Comparison of ENCODE assay signal across 27 cellular contexts in the genomic region with DNA sequence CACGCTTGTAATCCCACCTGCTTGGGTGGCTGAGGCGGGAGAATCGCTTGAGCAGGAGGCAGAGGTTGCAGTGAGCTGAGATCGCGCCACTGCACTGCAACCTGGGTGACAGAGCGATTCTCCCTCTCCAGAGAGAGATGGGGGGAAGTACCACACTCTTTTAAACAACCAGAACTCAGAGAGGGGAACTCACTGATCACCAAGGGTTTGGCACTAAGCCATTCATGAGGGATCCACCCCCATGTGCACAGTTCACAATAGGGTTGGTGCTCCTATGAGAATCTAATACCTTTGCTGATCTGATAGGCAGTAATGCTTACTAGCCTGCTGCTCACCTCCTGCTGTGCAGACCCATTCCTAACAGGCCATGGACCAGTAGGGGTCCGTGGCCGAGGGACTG.
"Had no signal": no experiment of that assay in that cellular context is flagged by ENCODE, and none has a peak within 500 bp of the region (broad histone marks: within the 10 kb centered on the region; RNA-seq: fewer than 3 reads in every experiment).

No MANE protein-coding gene starts in this region.

- H3K4me3 ChIP-seq: SJSA1 had no signal

- H3K27ac Mint-ChIP-seq: activated CD4-positive, alpha-beta memory T cell treated with anti-CD3 and anti-CD28 coated beads for 36 hours; activated CD4-positive, alpha-beta T cell treated with anti-CD3 and anti-CD28 coated beads, Interleukin-2, amount 10 ng/mL, durations not matched to agents 7 days and 5 days; activated naive CD4-positive, alpha-beta T cell treated with anti-CD3 and anti-CD28 coated beads, Interleukin-2, amount 50 U/mL, for 72 hours; brain; T-cell had no signal

- H3K4me3 Mint-ChIP-seq: activated CD4-positive, alpha-beta memory T cell treated with anti-CD3 and anti-CD28 coated beads for 36 hours; activated CD4-positive, alpha-beta T cell treated with anti-CD3 and anti-CD28 coated beads, Interleukin-2, amount 10 ng/mL, durations not matched to agents 7 days and 5 days; activated T-cell treated with anti-CD3 and anti-CD28 coated beads, Interleukin-2, amount 50 U/mL, for 4 hours; brain; central memory CD8-positive, alpha-beta T cell; T-cell had no signal

- H3K4me1 ChIP-seq: SJSA1 had no signal

- H3K27me3 ChIP-seq: SJSA1 had no signal

- H3K36me3 ChIP-seq: SJSA1 had no signal

- H3K9me3 ChIP-seq: SJSA1 had no signal

- H3K27ac ChIP-seq: KMS-11, SJSA1, VCaP had no signal

- H3K36me3 Mint-ChIP-seq: activated CD4-positive, alpha-beta memory T cell treated with anti-CD3 and anti-CD28 coated beads for 36 hours; activated naive CD4-positive, alpha-beta T cell treated with anti-CD3 and anti-CD28 coated beads, Interleukin-2, amount 50 U/mL, for 72 hours; brain; T-cell had no signal

- DNase-seq: activated CD4-positive, alpha-beta memory T cell treated with anti-CD3 and anti-CD28 coated beads for 36 hours; activated CD4-positive, alpha-beta T cell treated with anti-CD3 and anti-CD28 coated beads, Interleukin-2, amount 10 ng/mL, durations not matched to agents 7 days and 5 days; activated CD4-positive, CD25-positive, alpha-beta regulatory T cell; activated CD8-positive, alpha-beta memory T cell treated with anti-CD3 and anti-CD28 coated beads for 24 hours; activated effector memory CD4-positive, alpha-beta T cell treated with anti-CD3 and anti-CD28 coated beads, Interleukin-2, amount 50 U/mL, for 16 hours; activated naive CD4-positive, alpha-beta T cell treated with Interleukin-2 at 50 U/mL for 16 hours; activated T-cell treated with anti-CD3 and anti-CD28 coated beads, Interleukin-2, amount 50 U/mL, for 4 hours; amygdala; cortex of kidney; MM.1S; NCI-H146; NCI-H187 treated with DMSO at 0.1 percent for 48 hours; NCI-H2081 treated with DMSO at 0.1 percent for 48 hours; NCI-H345; NCI-H510A; PC-3; SHP77; T-cell; T-helper 2 cell; T1000 had no signal

- ATAC-seq: activated naive CD4-positive, alpha-beta T cell treated with anti-CD3 and anti-CD28 coated beads, Interleukin-2, amount 50 U/mL, for 72 hours; activated T-cell treated with anti-CD3 and anti-CD28 coated beads, Interleukin-2, amount 50 U/mL, for 4 hours; PC-3; SK-N-SH treated with all-trans-retinoic acid at 6 μM for 48 hours; T-cell had no signal

- H3K9me3 Mint-ChIP-seq: activated CD4-positive, alpha-beta memory T cell treated with anti-CD3 and anti-CD28 coated beads for 36 hours; activated CD4-positive, alpha-beta T cell treated with anti-CD3 and anti-CD28 coated beads, Interleukin-2, amount 10 ng/mL, durations not matched to agents 7 days and 5 days; activated naive CD4-positive, alpha-beta T cell treated with anti-CD3 and anti-CD28 coated beads, Interleukin-2, amount 50 U/mL, for 72 hours; activated T-cell treated with anti-CD3 and anti-CD28 coated beads, Interleukin-2, amount 50 U/mL, for 4 hours; central memory CD8-positive, alpha-beta T cell; T-cell had no signal

- H3K4me1 Mint-ChIP-seq: activated CD4-positive, alpha-beta T cell treated with anti-CD3 and anti-CD28 coated beads, Interleukin-2, amount 10 ng/mL, durations not matched to agents 7 days and 5 days; central memory CD8-positive, alpha-beta T cell; T-cell had no signal
